In the genomic region with DNA sequence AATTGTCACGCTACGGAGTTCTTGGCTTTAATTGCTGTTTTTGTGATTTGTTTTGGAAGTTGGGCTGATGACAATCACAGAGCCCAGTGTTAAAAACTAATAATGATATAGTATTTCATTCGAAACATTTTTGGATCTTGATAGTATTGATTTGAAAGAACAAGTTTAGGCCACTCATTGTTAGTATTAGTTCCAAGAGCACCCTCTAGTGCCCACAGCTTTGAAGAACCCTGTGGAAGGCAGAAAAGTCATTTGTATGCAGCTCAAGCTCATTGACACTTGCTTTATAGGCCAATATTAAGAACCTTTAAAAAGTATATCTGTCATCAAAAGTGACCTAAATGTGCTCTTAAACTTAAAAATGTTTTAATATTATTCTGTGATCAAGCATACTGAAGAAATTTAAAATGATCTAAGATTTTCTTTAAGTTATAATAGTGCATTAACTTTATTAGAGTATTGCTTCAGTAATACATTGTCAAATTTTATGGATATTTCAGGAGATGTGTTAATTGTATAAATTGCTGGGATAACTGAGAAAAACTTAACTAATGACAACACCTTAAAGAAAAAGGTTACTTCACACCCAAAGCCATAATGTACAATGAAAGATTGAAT, we compare ENCODE assay signal across 10 cellular contexts.
DNase-seq lines count a peak whose midpoint lies in the region; ATAC-seq and TF ChIP-seq lines count a peak whose summit lies in the region.
"Had no signal": no experiment of that assay in that cellular context is flagged by ENCODE, and none has a peak within 500 bp of the region (broad histone marks: within the 10 kb centered on the region; RNA-seq: fewer than 3 reads in every experiment).

No MANE protein-coding gene starts in this region.

- H3K9me3 ChIP-seq in Caco-2 (no peaks in the 10 kb centered on the region; the same call in 1 of the 2 replicates), prostate gland (no peaks in the 10 kb centered on the region)
- H3K9me3 ChIP-seq: mucosa of descending colon had no signal

- H3K4me1 ChIP-seq in Caco-2 (no peaks in the 10 kb centered on the region), prostate gland (replicated peaks) (no peaks in the 10 kb centered on the region)

- H3K27me3 ChIP-seq in Caco-2 (replicated peaks; ENCODE audit: control insufficient read depth, insufficient read depth, low read length) (no peaks in the 10 kb centered on the region), prostate gland (replicated peaks; ENCODE audit: insufficient read depth) (no peaks in the 10 kb centered on the region)

- intact Hi-C loops in Caco-2 (cut with micrococcal nuclease; ENCODE audit: unreplicated experiment) = loop anchor here (1.0 to 10.0 kb wide), 7 partner anchors 47 to 1273 kb away; no protein-coding TSS in a partner anchor
- intact Hi-C loops in prostate gland (cut with DNase I) = no loop called here

- no peak overlapping the region for H3K4me3 Mint-ChIP-seq in Caco-2 (ENCODE audit: unreplicated experiment)

- WGBS in prostate gland = 63% methylated on average over 3 of the region's 3 CpGs

- no peaks in the 10 kb centered on the region for H3K36me3 ChIP-seq in Caco-2 (ENCODE audit: control insufficient read depth, insufficient read depth, low read length)
- H3K36me3 ChIP-seq in prostate gland = no peaks in the 10 kb centered on the region

- BruUV-seq in Caco-2 (replicated peaks; lab: Mats Ljungman, UMichigan) = no TSS peak

- TF ChIP-seq POLR2A in prostate gland (IDR thresholded peaks at IDR 0.05) = no peak

- TF ChIP-seq CTCF in Caco-2 (IDR thresholded peaks at IDR 0.05; ENCODE audit: insufficient read depth in 1 of 2, low read depth in 1 of 2, low read length in 1 of 2, severe bottlenecking in 1 of 2, unreplicated experiment in 1 of 2) (peak; percentile 57 to 72), prostate gland (IDR thresholded peaks at IDR 0.05) (peak in 2 of 4 experiments; percentile 36 to 39)

- POLR2A ChIA-PET in Caco-2 (lab: Charles Lee) = no interaction called here

- peak; percentile 71 for ATAC-seq in GM21723 (IDR thresholded peaks at IDR 0.05; ENCODE audit: unreplicated experiment)
- ATAC-seq: K562, mucosa of descending colon had no signal

- H3K27me3 Mint-ChIP-seq in Caco-2 (ENCODE audit: insufficient read depth, unreplicated experiment) = peaks cover 6% of the 10 kb centered on the region

- H3K9me3 Mint-ChIP-seq in Caco-2 (ENCODE audit: unreplicated experiment) = no peaks in the 10 kb centered on the region

- H3K27ac Mint-ChIP-seq in Caco-2 (ENCODE audit: unreplicated experiment) = no peak overlapping the region

- DNase-seq in Caco-2 (peak; percentile 39 to 41), NCI-H1930 (lab: John Stamatoyannopoulos, UW) (peak; percentile 1 to 27), amniotic epithelial cell (ENCODE audit: low read depth) (peak; percentile 28), islet precursor cell (peak; percentile 57), prostate gland (ENCODE audit: low spot score) (no peak)
- no peak for DNase-seq in activated CD8-positive, alpha-beta memory T cell treated with anti-CD3 and anti-CD28 coated beads for 24 hours
- no peak for DNase-seq in activated naive CD4-positive, alpha-beta T cell treated with anti-CD3 and anti-CD28 coated beads, Interleukin-2, amount 50 U/mL, for 16 hours

- no peaks in the 10 kb centered on the region for H3K36me3 Mint-ChIP-seq in Caco-2 (ENCODE audit: insufficient read depth, unreplicated experiment)

- no peak overlapping the region for H3K27ac ChIP-seq in prostate gland

- H3K4me1 Mint-ChIP-seq in Caco-2 (ENCODE audit: low read depth, unreplicated experiment) = no peaks in the 10 kb centered on the region

- H3K4me3 ChIP-seq in Caco-2 (ENCODE audit: low read depth, low read length) (no peak overlapping the region), prostate gland (no peak overlapping the region)
- H3K4me3 ChIP-seq: K562, mucosa of descending colon had no signal

- CTCF ChIA-PET in Caco-2 (lab: Charles Lee) = interaction anchor here (1.0 to 1.5 kb wide), 4 partner anchors 9 to 1248 kb away, joined by 5 to 9 read pairs (median 5); no protein-coding TSS in a partner anchor

Comparison
In these comparisons a context has a peak if more than half of its experiments do, and no peak if none do; other contexts are left out.
1. DNase-seq: peak in Caco-2 (2 of 2), NCI-H1930 (2 of 2), amniotic epithelial cell (single experiment) and islet precursor cell (single experiment); none in activated CD8-positive, alpha-beta memory T cell treated with anti-CD3 and anti-CD28 coated beads for 24 hours (single experiment), prostate gland (single experiment) and activated naive CD4-positive, alpha-beta T cell treated with anti-CD3 and anti-CD28 coated beads, Interleukin-2, amount 50 U/mL, for 16 hours (single experiment).